Comparison of ENCODE assay signal across 8 cellular contexts in genomic region chr17:49496866-49497146, GRCh38. TPM values are rescaled to one million over a fixed set of nuclear protein-coding genes. Genes with fewer than 3 reads are reported as not detected.
DNase-seq lines count a peak whose midpoint lies in the region; ATAC-seq and TF ChIP-seq lines count a peak whose summit lies in the region.

No MANE protein-coding gene starts in this region.

- peaks cover 26% of the 10 kb centered on the region for H3K23me2 ChIP-seq in H9 (ENCODE audit: insufficient read length, low read depth, low read length, poor library complexity, severe bottlenecking)

- H3K9me3 Mint-ChIP-seq in H9 (no peaks in the 10 kb centered on the region; a peak in 1 of 5 replicates), WTC11 (no peaks in the 10 kb centered on the region)

- no peak overlapping the region for H3K18ac ChIP-seq in H9 (ENCODE audit: insufficient read length, low read depth, low read length)

- H3K27me3 ChIP-seq in H9 (ENCODE audit: insufficient read depth, low read length) (peaks cover 9% of the 10 kb centered on the region), iPS DF 6.9 (ENCODE audit: control insufficient read depth, insufficient read depth, low read length) (peaks cover 15% of the 10 kb centered on the region)

- no peaks in the 10 kb centered on the region for H4K20me1 ChIP-seq in H9 (ENCODE audit: control insufficient read depth, insufficient read depth, insufficient read length)

- ATAC-seq in WTC11 (no peak), GM21619 (IDR thresholded peaks at IDR 0.05; ENCODE audit: unreplicated experiment) (no peak)

- no peak overlapping the region for H3K27ac Mint-ChIP-seq in H9
- no peak overlapping the region for H3K27ac Mint-ChIP-seq in WTC11

- H3K36me3 ChIP-seq in iPS DF 6.9 (ENCODE audit: control insufficient read depth, insufficient read depth, low read length): no peaks in the 10 kb centered on the region

- no peak overlapping the region for H3K4ac ChIP-seq in H9 (ENCODE audit: low read depth, low read length)

- H3K4me3 Mint-ChIP-seq in H9 (peak overlapping the region; percentile 68 to 95), WTC11 (peak overlapping the region; percentile 85)

- H3K79me2 ChIP-seq in H9 (ENCODE audit: insufficient read depth, low read length): no peaks in the 10 kb centered on the region

- H3K4me1 Mint-ChIP-seq in H9 (peaks cover 33 to 41% of the 10 kb centered on the region in 2 experiments), WTC11 (peaks cover 31% of the 10 kb centered on the region)

- peak overlapping the region; percentile 60 for H3K4me2 ChIP-seq in H9 (ENCODE audit: insufficient read depth, insufficient read length, low read length)

- no peak overlapping the region for H3T11ph ChIP-seq in H9 (ENCODE audit: low read length)

- no peak overlapping the region for H2BK15ac ChIP-seq in H9 (ENCODE audit: low read depth, low read length)

- H4K5ac ChIP-seq in H9 (ENCODE audit: insufficient read length, low read depth, low read length): no peak overlapping the region

- H3K36me3 Mint-ChIP-seq in H9 (ENCODE audit: insufficient read depth in 1 of 3, low read depth in 3 of 3) (no peaks in the 10 kb centered on the region; a peak in 2 of 7 replicates), WTC11 (no peaks in the 10 kb centered on the region)

- H3K9me3 ChIP-seq in H9 (ENCODE audit: control insufficient read depth, low read depth, low read length): no peaks in the 10 kb centered on the region
- no peaks in the 10 kb centered on the region for H3K9me3 ChIP-seq in iPS DF 6.9 (ENCODE audit: control insufficient read depth, insufficient read depth, low read length)

- no peak overlapping the region for H4K91ac ChIP-seq in H9 (ENCODE audit: insufficient read length, low read depth, low read length)

- no peak overlapping the region for H2BK120ac ChIP-seq in H9 (ENCODE audit: low read depth, low read length, poor library complexity, severe bottlenecking)

- H3K27me3 Mint-ChIP-seq in H9 (ENCODE audit: low read depth): peaks cover 87% of the 10 kb centered on the region
- H3K27me3 Mint-ChIP-seq in WTC11 (ENCODE audit: low read depth): peaks cover 71% of the 10 kb centered on the region

- no CpG with 5 or more reads among the region's 13 CpGs for WGBS in H9 (ENCODE audit: extremely low coverage, insufficient read length, low lambda C conversion rate)
- WGBS in iPS DF 6.9 (ENCODE audit: insufficient coverage, insufficient read length): no CpG with 5 or more reads among the region's 13 CpGs

- H2BK20ac ChIP-seq in H9 (ENCODE audit: low read depth, low read length, poor library complexity, severe bottlenecking): no peak overlapping the region

- CTCF ChIA-PET in WTC11 (lab: Charles Lee): interaction anchor here (0.6 to 5.7 kb wide), 32 partner anchors 8 to 501 kb away, joined by 3 to 199 read pairs (median 4); partner anchors contain the start of gene PHB1

- no peaks in the 10 kb centered on the region for H3K79me1 ChIP-seq in H9 (ENCODE audit: insufficient read depth, low read depth, low read length, poor library complexity, severe bottlenecking)

- H2AK5ac ChIP-seq in H9 (ENCODE audit: insufficient read length, low read length): no peak overlapping the region

- no peak overlapping the region for H3K56ac ChIP-seq in H9 (ENCODE audit: insufficient read length, low read depth, low read length)

- no peak overlapping the region for H2BK12ac ChIP-seq in H9 (ENCODE audit: insufficient read length, low read depth, low read length)

- TF ChIP-seq CTCF in H9 (conservative IDR thresholded peaks at IDR 0.05): no peak
- no peak for TF ChIP-seq CTCF in WTC11 (IDR thresholded peaks at IDR 0.05)

- no peak overlapping the region for H2AFZ ChIP-seq in H9 (ENCODE audit: low read length)

- H3K14ac ChIP-seq in H9 (ENCODE audit: insufficient read depth, low read length): no peak overlapping the region

- no peak overlapping the region for H2BK5ac ChIP-seq in H9 (ENCODE audit: insufficient read length, low read length)

- POLR2A ChIA-PET in WTC11 (lab: Charles Lee): interaction anchor here (2.5 kb wide), 1 partner anchor 12 kb away, joined by 10 read pairs; no protein-coding TSS in a partner anchor

- no peak overlapping the region for H4K8ac ChIP-seq in H9 (replicated peaks; ENCODE audit: insufficient read length, low read depth, low read length)

- DNase-seq in H9 (no peak), WTC11 (ENCODE audit: low spot score) (no peak), iPS DF 6.9 (ENCODE audit: low read depth, low spot score) (no peak), skeletal muscle cell (ENCODE audit: low read depth) (no peak), HPDE6-E6E7 (ENCODE audit: extremely low spot score) (no peak), activated gamma-delta T cell (lab: John Stamatoyannopoulos, UW) (no peak), cerebellar nuclear complex (lab: John Stamatoyannopoulos, UW) (no peak)

- peak overlapping the region; percentile 76; the same call in 1 of the 2 replicates for H3K4me3 ChIP-seq in iPS DF 6.9 (ENCODE audit: low read length)
- peak overlapping the region; percentile 47 for H3K4me3 ChIP-seq in skeletal muscle cell (ENCODE audit: low read depth, low read length)

- H3K27ac ChIP-seq in H9 (ENCODE audit: insufficient read length, low read depth, low read length): no peak overlapping the region
- H3K27ac ChIP-seq in iPS DF 6.9 (ENCODE audit: low read length): no peak overlapping the region

- H3K23ac ChIP-seq in H9 (ENCODE audit: insufficient read length, low read depth, low read length): no peak overlapping the region

- H3K4me1 ChIP-seq in H9 (ENCODE audit: insufficient read depth, low read length) (no peaks in the 10 kb centered on the region; the same call in 1 of the 2 replicates), iPS DF 6.9 (ENCODE audit: control insufficient read depth, insufficient read depth, low read length) (no peaks in the 10 kb centered on the region)

- no peak overlapping the region for H3K9ac ChIP-seq in H9 (ENCODE audit: extremely low read depth, insufficient read length, low read length)

TF ChIP-seq in WTC11, 78 proteins besides CTCF, POLR2A, EP300 and RAD21 (continues in another document):
- TF ChIP-seq NFYB (CRISPR knock-in tag; conservative IDR thresholded peaks at IDR 0.05; ENCODE audit: low read depth): no peak
- TF ChIP-seq SOX15 (CRISPR knock-in tag; IDR thresholded peaks at IDR 0.05): no peak
- TF ChIP-seq MLX (CRISPR knock-in tag; IDR thresholded peaks at IDR 0.05): no peak
- no peak for TF ChIP-seq FOXP4 (CRISPR knock-in tag; IDR thresholded peaks at IDR 0.05)
- TF ChIP-seq ZMAT4 (CRISPR knock-in tag; IDR thresholded peaks at IDR 0.05): no peak
- TF ChIP-seq ETV6 (CRISPR knock-in tag; IDR thresholded peaks at IDR 0.05): no peak
- TF ChIP-seq PRDM15 (CRISPR knock-in tag; IDR thresholded peaks at IDR 0.05): no peak

RNA-seq across cellular contexts. Expression of gene NGFR, which starts 1.7 kb away (rescaled TPM):
- total RNA-seq in H9 (2021) (9.6 and 10.9 TPM in 2 replicates), WTC11 (2021) (11.3 to 12.4 TPM (median 12.1 TPM) in 3 replicates)
